Comparison of ENCODE assay signal across 8 cellular contexts in the genomic region with DNA sequence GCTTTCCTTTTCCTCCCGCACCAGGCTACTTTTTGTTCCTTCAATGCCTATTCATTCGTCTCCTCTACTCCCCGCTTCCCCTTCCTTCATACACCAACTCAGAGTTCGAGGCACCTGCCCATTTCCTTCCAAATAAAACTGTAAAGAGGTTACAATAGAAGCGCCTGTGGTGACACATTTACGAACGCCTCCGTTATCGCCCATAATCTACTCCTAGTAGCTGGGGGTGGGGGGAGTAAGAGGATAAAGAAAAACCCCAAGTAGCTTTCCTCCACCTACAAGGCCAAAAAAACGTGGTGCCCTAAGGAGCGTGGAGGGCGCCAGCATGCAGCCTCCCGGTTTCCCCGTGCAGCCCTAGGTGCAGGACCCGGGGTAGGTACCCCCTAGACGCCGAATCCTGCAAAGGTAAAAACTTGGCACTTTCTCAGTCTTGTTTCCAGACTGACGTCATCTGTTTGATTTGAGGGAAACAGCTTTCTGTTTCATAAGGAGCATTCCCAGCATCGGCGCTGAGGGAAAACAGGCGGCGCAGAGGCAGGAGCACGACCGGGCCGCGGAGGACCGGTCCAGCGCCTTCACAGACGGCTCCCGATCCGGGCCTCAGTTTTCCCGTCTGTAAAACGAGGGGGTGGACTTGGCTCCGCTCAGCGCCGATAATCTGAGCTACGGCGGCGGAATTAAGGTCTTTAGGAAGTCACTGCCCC.
DNase-seq lines count a peak whose midpoint lies in the region; ATAC-seq and TF ChIP-seq lines count a peak whose summit lies in the region.

No MANE protein-coding gene starts in this region.

- H4K20me1 ChIP-seq in OCI-LY3 (ENCODE audit: insufficient read depth, low read length) = peaks cover 16% of the 10 kb centered on the region

- H3K36me3 Mint-ChIP-seq in activated naive CD4-positive, alpha-beta T cell treated with anti-CD3 and anti-CD28 coated beads, Interleukin-2, amount 10 ng/mL, durations not matched to agents 7 days and 5 days = peaks cover 11% of the 10 kb centered on the region

- peak overlapping the region; percentile 81 for H3K27ac Mint-ChIP-seq in activated naive CD4-positive, alpha-beta T cell treated with anti-CD3 and anti-CD28 coated beads, Interleukin-2, amount 10 ng/mL, durations not matched to agents 7 days and 5 days

- H3K4me2 ChIP-seq in OCI-LY3 (ENCODE audit: low read length) (peak overlapping the region; percentile 74), parathyroid adenoma (ENCODE audit: low read length) (peak overlapping the region; percentile 96)

- CTCF ChIA-PET in activated naive CD4-positive, alpha-beta T cell treated with anti-CD3 and anti-CD28 coated beads, Interleukin-2, amount 10 ng/mL, durations not matched to agents 7 days and 5 days (lab: Charles Lee) = interaction anchor here (0.7 to 2.8 kb wide), 12 partner anchors 9 to 172 kb away, joined by 3 to 30 read pairs (median 4); a partner anchor contains a TSS

- H3K4me1 ChIP-seq in OCI-LY3 (ENCODE audit: low read length) (peaks cover 21% of the 10 kb centered on the region), parathyroid adenoma (no peaks in the 10 kb centered on the region)

- peaks cover 11% of the 10 kb centered on the region for H3K36me3 ChIP-seq in OCI-LY3 (replicated peaks; ENCODE audit: low read depth, low read length)
- H3K36me3 ChIP-seq in parathyroid adenoma (ENCODE audit: control insufficient read depth, insufficient read depth, low read length) = no peaks in the 10 kb centered on the region

- peak; percentile 16 for DNase-seq in activated CD4-positive, CD25-positive, alpha-beta regulatory T cell treated with anti-CD3 and anti-CD28 coated beads, Interleukin-2, amount 50 U/mL, for 16 hours (ENCODE audit: low read depth, low spot score)
- no peak for DNase-seq in activated CD4-positive, CD25-positive, alpha-beta regulatory T cell (lab: John Stamatoyannopoulos, UW)
- peak; percentile 58 for DNase-seq in activated naive CD4-positive, alpha-beta T cell treated with anti-CD3 and anti-CD28 coated beads, Interleukin-2, amount 10 ng/mL, durations not matched to agents 7 days and 5 days
- peak; percentile 59 for DNase-seq in glomerular visceral epithelial cell (ENCODE audit: extremely low spot score)

- no peaks in the 10 kb centered on the region for H3K27me3 Mint-ChIP-seq in activated naive CD4-positive, alpha-beta T cell treated with anti-CD3 and anti-CD28 coated beads, Interleukin-2, amount 10 ng/mL, durations not matched to agents 7 days and 5 days

- H3K9me3 Mint-ChIP-seq in activated naive CD4-positive, alpha-beta T cell treated with anti-CD3 and anti-CD28 coated beads, Interleukin-2, amount 10 ng/mL, durations not matched to agents 7 days and 5 days = no peaks in the 10 kb centered on the region

- no peak for ATAC-seq in HG02588 (IDR thresholded peaks at IDR 0.05; ENCODE audit: unreplicated experiment)
- no peak for ATAC-seq in HG03342 (IDR thresholded peaks at IDR 0.05; ENCODE audit: unreplicated experiment)

- H3K9me3 ChIP-seq in OCI-LY3 (ENCODE audit: insufficient read depth, low read length) = no peaks in the 10 kb centered on the region
- H3K9me3 ChIP-seq in parathyroid adenoma (ENCODE audit: control insufficient read depth, low read length) = no peaks in the 10 kb centered on the region

- TF ChIP-seq CTCF in OCI-LY3 (IDR thresholded peaks at IDR 0.05; ENCODE audit: low read depth, low read length) = no peak
- no peak for TF ChIP-seq CTCF in parathyroid adenoma (IDR thresholded peaks at IDR 0.05)

- no peak overlapping the region for H2AFZ ChIP-seq in OCI-LY3 (ENCODE audit: low read depth, low read length)
- peak overlapping the region; percentile 99 for H2AFZ ChIP-seq in parathyroid adenoma

- peak overlapping the region; percentile 73 for H3K4me3 Mint-ChIP-seq in activated naive CD4-positive, alpha-beta T cell treated with anti-CD3 and anti-CD28 coated beads, Interleukin-2, amount 10 ng/mL, durations not matched to agents 7 days and 5 days

- H3K9ac ChIP-seq in OCI-LY3 (ENCODE audit: low read length) (peak overlapping the region; percentile 84), parathyroid adenoma (peak overlapping the region; percentile 55)

- H3K27ac ChIP-seq in OCI-LY3 (ENCODE audit: low read length) (peak overlapping the region; percentile 32), parathyroid adenoma (peak overlapping the region; percentile 78)

- H3K79me2 ChIP-seq in OCI-LY3 (ENCODE audit: low read length) = peaks cover 58% of the 10 kb centered on the region
- H3K79me2 ChIP-seq in parathyroid adenoma = no peaks in the 10 kb centered on the region

- no peaks in the 10 kb centered on the region for H3K27me3 ChIP-seq in OCI-LY3 (ENCODE audit: low read depth, low read length)
- H3K27me3 ChIP-seq in parathyroid adenoma (ENCODE audit: control insufficient read depth, insufficient read depth, low read length) = no peaks in the 10 kb centered on the region

- H3K4me1 Mint-ChIP-seq in activated naive CD4-positive, alpha-beta T cell treated with anti-CD3 and anti-CD28 coated beads, Interleukin-2, amount 10 ng/mL, durations not matched to agents 7 days and 5 days = peaks cover 48% of the 10 kb centered on the region

- H3K4me3 ChIP-seq in OCI-LY3 (ENCODE audit: low read length) = peak overlapping the region; percentile 93
- H3K4me3 ChIP-seq in parathyroid adenoma (ENCODE audit: low read depth, low read length) = peak overlapping the region; percentile 84

Comparison
In these comparisons a context has a peak if more than half of its experiments do, and no peak if none do; other contexts are left out.
1. DNase-seq: peak in activated CD4-positive, CD25-positive, alpha-beta regulatory T cell treated with anti-CD3 and anti-CD28 coated beads, Interleukin-2, amount 50 U/mL, for 16 hours (single experiment), activated naive CD4-positive, alpha-beta T cell treated with anti-CD3 and anti-CD28 coated beads, Interleukin-2, amount 10 ng/mL, durations not matched to agents 7 days and 5 days (single experiment) and glomerular visceral epithelial cell (single experiment); none in activated CD4-positive, CD25-positive, alpha-beta regulatory T cell (0 of 4).